In the genomic region with DNA sequence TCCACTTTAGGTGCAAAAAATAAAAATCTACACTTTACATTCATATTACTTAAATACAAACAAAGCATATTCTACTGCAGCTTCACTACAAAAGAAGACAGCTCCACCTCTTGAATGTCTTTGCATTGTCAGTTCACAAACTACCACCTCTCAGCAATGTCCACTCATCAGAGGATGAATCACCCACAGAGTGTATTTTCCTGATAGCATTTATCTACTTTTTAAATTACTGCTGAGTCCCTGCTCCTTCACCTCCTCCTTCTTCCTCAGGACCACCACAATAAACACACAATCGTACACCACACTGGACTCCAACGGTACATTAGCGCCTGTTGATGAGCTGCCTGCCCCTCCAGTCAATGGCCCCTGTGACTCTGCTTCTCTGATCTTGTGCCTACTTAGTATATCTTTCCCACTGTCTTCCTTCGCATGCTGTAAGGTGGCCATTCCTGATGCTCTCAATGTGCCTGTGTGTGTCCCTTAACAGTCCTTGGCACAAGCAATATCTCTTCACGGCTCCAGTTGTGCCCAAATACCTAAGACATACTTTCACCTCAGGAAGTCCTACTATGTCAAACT, we compare ENCODE assay signal across 1 cellular context.
TF ChIP-seq lines count a peak whose summit lies in the region.

No MANE protein-coding gene starts in this region.

TF ChIP-seq in K562, 482 proteins besides CTCF, POLR2A, EP300 and RAD21 (continued from another document and continues in another):
- TF ChIP-seq, protein P1, sequence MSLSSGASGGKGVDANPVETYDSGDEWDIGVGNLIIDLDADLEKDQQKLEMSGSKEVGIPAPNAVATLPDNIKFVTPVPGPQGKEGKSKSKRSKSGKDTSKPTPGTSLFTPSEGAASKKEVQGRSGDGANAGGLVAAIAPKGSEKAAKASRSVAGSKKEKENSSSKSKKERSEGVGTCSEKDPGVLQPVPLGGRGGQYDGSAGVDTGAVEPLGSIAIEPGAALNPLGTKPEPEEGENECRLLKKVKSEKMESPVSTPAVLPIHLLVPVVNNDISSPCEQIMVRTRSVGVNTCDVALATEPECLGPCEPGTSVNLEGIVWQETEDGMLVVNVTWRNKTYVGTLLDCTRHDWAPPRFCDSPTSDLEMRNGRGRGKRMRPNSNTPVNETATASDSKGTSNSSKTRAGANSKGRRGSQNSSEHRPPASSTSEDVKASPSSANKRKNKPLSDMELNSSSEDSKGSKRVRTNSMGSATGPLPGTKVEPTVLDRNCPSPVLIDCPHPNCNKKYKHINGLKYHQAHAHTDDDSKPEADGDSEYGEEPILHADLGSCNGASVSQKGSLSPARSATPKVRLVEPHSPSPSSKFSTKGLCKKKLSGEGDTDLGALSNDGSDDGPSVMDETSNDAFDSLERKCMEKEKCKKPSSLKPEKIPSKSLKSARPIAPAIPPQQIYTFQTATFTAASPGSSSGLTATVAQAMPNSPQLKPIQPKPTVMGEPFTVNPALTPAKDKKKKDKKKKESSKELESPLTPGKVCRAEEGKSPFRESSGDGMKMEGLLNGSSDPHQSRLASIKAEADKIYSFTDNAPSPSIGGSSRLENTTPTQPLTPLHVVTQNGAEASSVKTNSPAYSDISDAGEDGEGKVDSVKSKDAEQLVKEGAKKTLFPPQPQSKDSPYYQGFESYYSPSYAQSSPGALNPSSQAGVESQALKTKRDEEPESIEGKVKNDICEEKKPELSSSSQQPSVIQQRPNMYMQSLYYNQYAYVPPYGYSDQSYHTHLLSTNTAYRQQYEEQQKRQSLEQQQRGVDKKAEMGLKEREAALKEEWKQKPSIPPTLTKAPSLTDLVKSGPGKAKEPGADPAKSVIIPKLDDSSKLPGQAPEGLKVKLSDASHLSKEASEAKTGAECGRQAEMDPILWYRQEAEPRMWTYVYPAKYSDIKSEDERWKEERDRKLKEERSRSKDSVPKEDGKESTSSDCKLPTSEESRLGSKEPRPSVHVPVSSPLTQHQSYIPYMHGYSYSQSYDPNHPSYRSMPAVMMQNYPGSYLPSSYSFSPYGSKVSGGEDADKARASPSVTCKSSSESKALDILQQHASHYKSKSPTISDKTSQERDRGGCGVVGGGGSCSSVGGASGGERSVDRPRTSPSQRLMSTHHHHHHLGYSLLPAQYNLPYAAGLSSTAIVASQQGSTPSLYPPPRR (CRISPR knock-in tag; IDR thresholded peaks at IDR 0.05; ENCODE audit: borderline replicate concordance): no peak
- no peak for TF ChIP-seq RNF219 (CRISPR knock-in tag; IDR thresholded peaks at IDR 0.05)
- TF ChIP-seq MTA2 (IDR thresholded peaks at IDR 0.05; ENCODE audit: low read depth): peak; percentile 64
- TF ChIP-seq CBX3 (IDR thresholded peaks at IDR 0.05; ENCODE audit: borderline replicate concordance in 1 of 2, low read length in 2 of 2): no peak
- TF ChIP-seq HNRNPH1 (optimal IDR thresholded peaks at IDR 0.05; ENCODE audit: low read depth, low read length): no peak
- no peak for TF ChIP-seq SMARCB1 (IDR thresholded peaks at IDR 0.05; ENCODE audit: insufficient read length, low read depth)
- no peak for TF ChIP-seq KLF10 (CRISPR knock-in tag; IDR thresholded peaks at IDR 0.05)
- TF ChIP-seq TCF3 (CRISPR knock-in tag; IDR thresholded peaks at IDR 0.05): peak; percentile 93
- no peak for TF ChIP-seq TFAP4 (CRISPR knock-in tag; IDR thresholded peaks at IDR 0.05; ENCODE audit: borderline replicate concordance)
- TF ChIP-seq NFATC3 (IDR thresholded peaks at IDR 0.05): no peak
- TF ChIP-seq TOE1 (IDR thresholded peaks at IDR 0.05; ENCODE audit: borderline replicate concordance): no peak
- no peak for TF ChIP-seq TOE1 (CRISPR knock-in tag; IDR thresholded peaks at IDR 0.05; ENCODE audit: borderline replicate concordance, low read depth)
- TF ChIP-seq POLR3A (IDR thresholded peaks at IDR 0.05; ENCODE audit: borderline replicate concordance, extremely low read depth, insufficient read depth, insufficient read length): no peak
- TF ChIP-seq BRD4 (IDR thresholded peaks at IDR 0.05): no peak
- no peak for TF ChIP-seq GABPA (tag; conservative IDR thresholded peaks at IDR 0.05; ENCODE audit: low read depth)
- TF ChIP-seq, protein P2, sequence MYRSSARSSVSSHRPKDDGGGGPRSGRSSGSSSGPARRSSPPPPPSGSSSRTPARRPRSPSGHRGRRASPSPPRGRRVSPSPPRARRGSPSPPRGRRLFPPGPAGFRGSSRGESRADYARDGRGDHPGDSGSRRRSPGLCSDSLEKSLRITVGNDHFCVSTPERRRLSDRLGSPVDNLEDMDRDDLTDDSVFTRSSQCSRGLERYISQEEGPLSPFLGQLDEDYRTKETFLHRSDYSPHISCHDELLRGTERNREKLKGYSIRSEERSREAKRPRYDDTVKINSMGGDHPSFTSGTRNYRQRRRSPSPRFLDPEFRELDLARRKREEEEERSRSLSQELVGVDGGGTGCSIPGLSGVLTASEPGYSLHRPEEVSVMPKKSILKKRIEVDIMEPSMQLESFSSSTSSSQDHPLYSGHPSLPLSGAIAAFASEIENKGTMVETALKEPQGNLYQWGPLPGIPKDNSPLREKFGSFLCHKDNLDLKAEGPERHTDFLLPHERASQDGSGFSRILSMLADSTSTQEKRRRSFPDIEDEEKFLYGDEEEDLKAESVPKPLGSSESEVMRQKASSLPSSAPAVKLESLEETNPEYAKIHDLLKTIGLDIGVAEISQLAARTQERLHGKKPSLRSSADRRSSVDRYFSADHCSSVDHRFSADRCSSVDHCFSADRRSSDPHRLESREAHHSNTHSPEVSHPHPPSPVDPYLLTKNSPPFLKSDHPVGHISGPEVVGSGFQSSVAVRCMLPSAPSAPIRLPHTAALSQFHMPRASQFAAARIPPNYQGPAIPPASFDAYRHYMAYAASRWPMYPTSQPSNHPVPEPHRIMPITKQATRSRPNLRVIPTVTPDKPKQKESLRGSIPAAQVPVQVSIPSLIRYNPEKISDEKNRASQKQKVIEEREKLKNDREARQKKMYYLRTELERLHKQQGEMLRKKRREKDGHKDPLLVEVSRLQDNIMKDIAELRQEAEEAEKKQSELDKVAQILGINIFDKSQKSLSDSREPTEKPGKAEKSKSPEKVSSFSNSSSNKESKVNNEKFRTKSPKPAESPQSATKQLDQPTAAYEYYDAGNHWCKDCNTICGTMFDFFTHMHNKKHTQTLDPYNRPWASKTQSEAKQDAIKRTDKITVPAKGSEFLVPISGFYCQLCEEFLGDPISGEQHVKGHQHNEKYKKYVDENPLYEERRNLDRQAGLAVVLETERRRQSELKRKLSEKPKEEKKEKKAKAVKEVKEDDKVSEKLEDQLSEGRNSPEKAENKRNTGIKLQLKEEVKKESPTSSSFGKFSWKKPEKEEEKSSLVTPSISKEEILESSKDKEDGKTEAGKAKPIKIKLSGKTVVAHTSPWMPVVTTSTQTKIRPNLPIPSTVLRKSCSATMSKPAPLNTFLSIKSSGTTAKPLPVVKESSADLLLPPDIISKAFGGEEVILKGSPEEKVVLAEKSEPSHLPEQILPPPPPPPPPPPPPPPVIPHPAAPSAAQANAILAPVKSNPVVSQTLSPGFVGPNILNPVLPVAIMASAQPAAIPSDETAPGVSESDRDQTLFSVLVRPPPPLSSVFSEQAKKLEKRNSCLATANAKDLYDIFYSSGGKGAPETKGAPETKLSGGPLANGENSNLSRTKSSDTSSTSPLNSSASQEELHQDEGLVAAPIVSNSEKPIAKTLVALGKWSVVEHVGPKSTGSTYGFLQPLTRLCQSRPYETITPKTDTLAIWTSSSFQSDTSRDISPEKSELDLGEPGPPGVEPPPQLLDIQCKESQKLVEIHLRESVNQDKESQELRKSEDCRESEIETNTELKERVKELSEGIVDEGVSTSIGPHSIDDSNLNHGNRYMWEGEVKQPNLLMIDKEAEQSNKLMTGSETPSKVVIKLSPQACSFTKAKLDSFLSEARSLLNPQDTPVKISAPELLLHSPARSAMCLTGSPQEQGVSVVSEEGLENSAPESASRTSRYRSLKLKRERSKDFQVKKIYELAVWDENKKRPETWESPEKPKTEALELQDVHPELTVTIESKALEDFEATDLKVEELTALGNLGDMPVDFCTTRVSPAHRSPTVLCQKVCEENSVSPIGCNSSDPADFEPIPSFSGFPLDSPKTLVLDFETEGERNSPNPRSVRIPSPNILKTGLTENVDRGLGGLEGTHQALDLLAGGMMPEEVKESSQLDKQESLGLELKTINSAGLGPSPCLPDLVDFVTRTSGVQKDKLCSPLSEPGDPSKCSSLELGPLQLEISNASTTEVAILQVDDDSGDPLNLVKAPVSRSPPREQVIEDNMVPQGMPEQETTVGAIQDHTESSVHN (IDR thresholded peaks at IDR 0.05; ENCODE audit: borderline replicate concordance in 1 of 2, low read depth in 1 of 2): no peak
- no peak for TF ChIP-seq SMAD3 (CRISPR knock-in tag; conservative IDR thresholded peaks at IDR 0.05)
- TF ChIP-seq ZNF347 (CRISPR knock-in tag; IDR thresholded peaks at IDR 0.05; ENCODE audit: low read depth): no peak
- no peak for TF ChIP-seq ZFP30 (CRISPR knock-in tag; IDR thresholded peaks at IDR 0.05; ENCODE audit: borderline replicate concordance)
- no peak for TF ChIP-seq TCFL5 (CRISPR knock-in tag; conservative IDR thresholded peaks at IDR 0.05)
- TF ChIP-seq ETS1 (conservative IDR thresholded peaks at IDR 0.05; ENCODE audit: control insufficient read depth, low read depth, low read length): no peak
- 0 out of 2 replicates have a peak, but pooled peaks have one; percentile 33 for TF ChIP-seq MAFK (IDR thresholded peaks at IDR 0.05; ENCODE audit: low read length)
- no peak for TF ChIP-seq IRF1 (CRISPR knock-in tag; IDR thresholded peaks at IDR 0.05; ENCODE audit: borderline replicate concordance)
- TF ChIP-seq CREB1 (IDR thresholded peaks at IDR 0.05): no peak
- TF ChIP-seq CREB1 (CRISPR knock-in tag; IDR thresholded peaks at IDR 0.05): no peak
- no peak for TF ChIP-seq HOMEZ (CRISPR knock-in tag; IDR thresholded peaks at IDR 0.05)
